9 cellular contexts compared by ENCODE assay signal in genomic region chr14:97458302-97459137, GRCh38.
A peak's percentile ranks its signal among the peaks of the same experiment; 100 is the strongest.
DNase-seq lines count a peak whose midpoint lies in the region; ATAC-seq and TF ChIP-seq lines count a peak whose summit lies in the region.
"Had no signal": no experiment of that assay in that cellular context is flagged by ENCODE, and none has a peak within 500 bp of the region (broad histone marks: within the 10 kb centered on the region; RNA-seq: fewer than 3 reads in every experiment).

No MANE protein-coding gene starts in this region.

- ATAC-seq in Right ventricle myocardium superior (ENCODE audit: poor library complexity): peak; percentile 38
- no peak for ATAC-seq in HG03139 (IDR thresholded peaks at IDR 0.05; ENCODE audit: unreplicated experiment)

- no peaks in the 10 kb centered on the region for H3K36me3 ChIP-seq in ascending aorta
- H3K36me3 ChIP-seq: BLaER1 treated with 17β-estradiol and CSF1 and Interleukin-3, amounts not matched to agents 10 nM and 100 nM had no signal

- no peak for TF ChIP-seq CTCF in ascending aorta (IDR thresholded peaks at IDR 0.05)
- TF ChIP-seq CTCF in RWPE1 (conservative IDR thresholded peaks at IDR 0.05; ENCODE audit: low read depth): no peak

- intact Hi-C loops in Right ventricle myocardium superior (cut with DNase I) (no loop called here), cardiac septum (cut with DNase I) (no loop called here), ascending aorta (cut with DNase I) (no loop called here)

- CTCF ChIA-PET in RWPE1 (lab: Yijun Ruan, JAX): no interaction called here

- H3K4me1 ChIP-seq in ascending aorta: no peaks in the 10 kb centered on the region

- peak; percentile 56 for DNase-seq in Right ventricle myocardium superior
- no peak for DNase-seq in cardiac septum (ENCODE audit: low spot score)
- no peak for DNase-seq in ascending aorta (ENCODE audit: low spot score in 2 of 2)
- peak; percentile 4 for DNase-seq in medulla oblongata (ENCODE audit: extremely low spot score)
- DNase-seq in stimulated activated CD8-positive, alpha-beta memory T cell treated with anti-CD3 and anti-CD28 coated beads, Interleukin-2, amount 100 ng/mL, for 1 hour (ENCODE audit: low read depth in 2 of 2): peak; percentile 49 to 63
- no peak for DNase-seq in DMS114 treated with DMSO at 0.1 percent for 48 hours (lab: John Stamatoyannopoulos, UW; ENCODE audit: unreplicated experiment)
- no peak for DNase-seq in RWPE1 (ENCODE audit: low spot score)

- peak overlapping the region; percentile 15 to 39 for H3K4me3 ChIP-seq in ascending aorta
- H3K4me3 ChIP-seq: BLaER1 treated with 17β-estradiol and CSF1 and Interleukin-3, amounts not matched to agents 10 nM and 100 nM had no signal

- POLR2A ChIA-PET in RWPE1 (lab: Yijun Ruan, JAX; ENCODE audit: low non-redundant PET): no interaction called here

- no peaks in the 10 kb centered on the region for H3K9me3 ChIP-seq in ascending aorta

- no peaks in the 10 kb centered on the region for H3K27me3 ChIP-seq in ascending aorta
- H3K27me3 ChIP-seq: BLaER1 treated with 17β-estradiol and CSF1 and Interleukin-3, amounts not matched to agents 10 nM and 100 nM had no signal

- no peak overlapping the region for H3K27ac ChIP-seq in ascending aorta
- H3K27ac ChIP-seq in RWPE1: no peak overlapping the region
- H3K27ac ChIP-seq: BLaER1 treated with 17β-estradiol and CSF1 and Interleukin-3, amounts not matched to agents 10 nM and 100 nM had no signal

Comparison
In these comparisons a context has a peak if more than half of its experiments do, and no peak if none do; other contexts are left out.
1. DNase-seq: peak in Right ventricle myocardium superior (single experiment), medulla oblongata (single experiment) and stimulated activated CD8-positive, alpha-beta memory T cell treated with anti-CD3 and anti-CD28 coated beads, Interleukin-2, amount 100 ng/mL, for 1 hour (2 of 2); none in cardiac septum (single experiment), ascending aorta (0 of 2), DMS114 treated with DMSO at 0.1 percent for 48 hours (single experiment) and RWPE1 (single experiment).